Comparison of ENCODE assay signal across 15 cellular contexts in genomic region chr18:44852216-44852615, GRCh38.
DNase-seq lines count a peak whose midpoint lies in the region; TF ChIP-seq lines count a peak whose summit lies in the region.
"Had no signal": no experiment of that assay in that cellular context is flagged by ENCODE, and none has a peak within 500 bp of the region (broad histone marks: within the 10 kb centered on the region; RNA-seq: fewer than 3 reads in every experiment).

No MANE protein-coding gene starts in this region.

- no peak overlapping the region for H3K9ac ChIP-seq in neuronal stem cell (ENCODE audit: low read depth, low read length, poor library complexity)

- intact Hi-C loops in prostate gland (cut with DNase I) = no loop called here
- intact Hi-C loops in esophagus squamous epithelium (cut with DNase I) = no loop called here

- H3K9me3 ChIP-seq in SJCRH30 (replicated peaks) = no peaks in the 10 kb centered on the region
- H3K9me3 ChIP-seq in neuronal stem cell (replicated peaks in 1 of 2; ENCODE audit: control insufficient read depth in 2 of 2, insufficient read depth in 1 of 2, low read depth in 1 of 2, low read length in 2 of 2) = peaks cover 0 to 2% of the 10 kb centered on the region in 2 donors
- H3K9me3 ChIP-seq in prostate gland = no peaks in the 10 kb centered on the region
- H3K9me3 ChIP-seq in esophagus squamous epithelium = no peaks in the 10 kb centered on the region
- H3K9me3 ChIP-seq: BE2C had no signal

- H3K18ac ChIP-seq in neuronal stem cell (ENCODE audit: low read length) = peak overlapping the region; percentile 35

- H2BK120ac ChIP-seq in neuronal stem cell (ENCODE audit: low read depth, low read length) = no peak overlapping the region

- no peaks in the 10 kb centered on the region for H3K79me1 ChIP-seq in neuronal stem cell (ENCODE audit: low read depth, low read length)

- no peak overlapping the region for H3K4me2 ChIP-seq in neuronal stem cell (ENCODE audit: insufficient read depth, low read length, poor library complexity, severe bottlenecking)
- H3K4me2 ChIP-seq: PC-9 had no signal

- H4K8ac ChIP-seq in neuronal stem cell (ENCODE audit: low read depth, low read length) = no peak overlapping the region

- no peak overlapping the region for H4K91ac ChIP-seq in neuronal stem cell (ENCODE audit: low read depth, low read length, poor library complexity)

- H3K14ac ChIP-seq in neuronal stem cell (ENCODE audit: low read length) = no peak overlapping the region

- H3K27ac ChIP-seq in SJCRH30 (peak overlapping the region; percentile 94), neuronal stem cell (replicated peaks; ENCODE audit: low read length) (no peak overlapping the region), prostate gland (no peak overlapping the region), esophagus squamous epithelium (no peak overlapping the region), RWPE1 (no peak overlapping the region)
- H3K27ac ChIP-seq: 22Rv1, PC-9 had no signal

- H3K23ac ChIP-seq in neuronal stem cell (ENCODE audit: low read depth, low read length, poor library complexity) = no peak overlapping the region

- H2BK12ac ChIP-seq in neuronal stem cell (ENCODE audit: low read length) = no peak overlapping the region

- no peak overlapping the region for H2AK5ac ChIP-seq in neuronal stem cell (ENCODE audit: low read depth, low read length)

- no peak overlapping the region for H2BK15ac ChIP-seq in neuronal stem cell (ENCODE audit: low read length)

- no peak overlapping the region for H2BK5ac ChIP-seq in neuronal stem cell (ENCODE audit: low read length)

- TF ChIP-seq POLR2A in prostate gland (IDR thresholded peaks at IDR 0.05) (no peak), esophagus squamous epithelium (IDR thresholded peaks at IDR 0.05) (no peak)

- WGBS in neuronal stem cell (ENCODE audit: extremely low coverage in 2 of 2, insufficient read length in 2 of 2, insufficient replicate concordance in 1 of 2), 2 donors = no CpG with 5 or more reads among the region's 4 CpGs
- 89% methylated on average over 4 of the region's 4 CpGs for WGBS in prostate gland
- WGBS in esophagus squamous epithelium, 2 donors = 96 to 98% methylated on average over 4 of the region's 4 CpGs

- CTCF ChIA-PET in RWPE1 (lab: Yijun Ruan, JAX) = no interaction called here

- DNase-seq in DMS 273 (lab: John Stamatoyannopoulos, UW; ENCODE audit: unreplicated experiment) (peak; percentile 48), DMS 273 treated with DMSO at 0.1 percent for 48 hours (lab: John Stamatoyannopoulos, UW) (no peak), SJCRH30 (peak; percentile 63 to 75), neuronal stem cell (ENCODE audit: low spot score) (no peak), prostate gland (ENCODE audit: low spot score) (no peak), esophagus squamous epithelium (lab: John Stamatoyannopoulos, UW) (no peak), RWPE1 (ENCODE audit: low spot score) (no peak)
- DNase-seq: BE2C; CD4-positive, CD25-positive, alpha-beta regulatory T cell; GF-D8; HCEC 1CT; KG1; PC-9; Right ventricle myocardium superior had no signal

- POLR2A ChIA-PET in RWPE1 (lab: Yijun Ruan, JAX; ENCODE audit: low non-redundant PET) = no interaction called here

- H3K27me3 ChIP-seq in SJCRH30 (no peaks in the 10 kb centered on the region), neuronal stem cell (ENCODE audit: control insufficient read depth in 3 of 3, insufficient read depth in 3 of 3, low read depth in 1 of 3, low read length in 3 of 3) (no peaks in the 10 kb centered on the region), prostate gland (replicated peaks; ENCODE audit: insufficient read depth) (no peaks in the 10 kb centered on the region), esophagus squamous epithelium (no peaks in the 10 kb centered on the region)
- H3K27me3 ChIP-seq: BE2C had no signal

- H3K36me3 ChIP-seq in SJCRH30 = no peaks in the 10 kb centered on the region
- H3K36me3 ChIP-seq in neuronal stem cell (replicated peaks in 1 of 2; ENCODE audit: control insufficient read depth in 2 of 2, insufficient read depth in 2 of 2, low read length in 2 of 2) = no peaks in the 10 kb centered on the region
- H3K36me3 ChIP-seq in prostate gland = no peaks in the 10 kb centered on the region
- H3K36me3 ChIP-seq in esophagus squamous epithelium = no peaks in the 10 kb centered on the region
- H3K36me3 ChIP-seq: BE2C had no signal

- H3K4ac ChIP-seq in neuronal stem cell (ENCODE audit: low read length) = no peak overlapping the region

- H2AFZ ChIP-seq in neuronal stem cell (ENCODE audit: low read length) = no peak overlapping the region
- H2AFZ ChIP-seq: PC-9 had no signal

- H3K4me1 ChIP-seq in SJCRH30 (peaks cover 24% of the 10 kb centered on the region), neuronal stem cell (ENCODE audit: control insufficient read depth in 2 of 2, insufficient read depth in 1 of 2, low read depth in 1 of 2, low read length in 2 of 2) (peaks cover 0 to 5% of the 10 kb centered on the region in 2 donors), prostate gland (replicated peaks) (no peaks in the 10 kb centered on the region), esophagus squamous epithelium (peaks cover 0 to 52% (median 16%) of the 10 kb centered on the region in 3 donors)
- H3K4me1 ChIP-seq: BE2C had no signal

- TF ChIP-seq CTCF in prostate gland (IDR thresholded peaks at IDR 0.05) (no peak), esophagus squamous epithelium (IDR thresholded peaks at IDR 0.05) (no peak), RWPE1 (conservative IDR thresholded peaks at IDR 0.05; ENCODE audit: low read depth) (no peak)

- peak overlapping the region; percentile 13; the same call in 1 of the 2 replicates for H3K4me3 ChIP-seq in SJCRH30
- H3K4me3 ChIP-seq in neuronal stem cell (ENCODE audit: low read length in 2 of 2) = no peak overlapping the region
- H3K4me3 ChIP-seq in prostate gland = no peak overlapping the region
- no peak overlapping the region for H3K4me3 ChIP-seq in esophagus squamous epithelium
- H3K4me3 ChIP-seq: PC-9 had no signal

Comparison
In these comparisons a context has a peak if more than half of its experiments do, and no peak if none do; other contexts are left out.
1. DNase-seq: peak in DMS 273 (single experiment) and SJCRH30 (2 of 2); none in DMS 273 treated with DMSO at 0.1 percent for 48 hours (single experiment), neuronal stem cell (single experiment), prostate gland (single experiment), esophagus squamous epithelium (single experiment) and RWPE1 (single experiment).